In the genomic region with DNA sequence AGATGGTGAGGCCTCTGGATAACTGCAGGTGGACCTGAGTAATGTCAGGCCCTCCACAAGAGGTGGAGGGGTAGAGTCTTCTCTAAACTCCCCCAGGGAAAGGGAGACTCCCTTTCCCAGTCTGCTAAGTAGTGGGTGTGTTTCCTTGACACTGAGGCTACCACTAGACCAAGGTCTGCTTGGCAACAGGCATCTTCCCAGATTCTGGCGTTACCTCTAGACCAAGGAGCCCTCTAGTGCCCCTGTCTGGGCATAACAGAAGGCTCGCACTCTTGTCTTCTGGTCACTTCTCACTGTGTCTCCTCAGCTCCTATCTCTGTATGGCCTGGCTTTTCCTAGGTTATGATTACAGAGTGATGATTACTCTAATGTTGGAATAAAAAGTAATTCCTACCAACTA, we compare ENCODE assay signal across 14 cellular contexts. TPM values are rescaled to one million over a fixed set of nuclear protein-coding genes. Genes with fewer than 3 reads are reported as not detected.
A peak's percentile ranks its signal among the peaks of the same experiment; 100 is the strongest.
DNase-seq lines count a peak whose midpoint lies in the region; FAIRE-seq and TF ChIP-seq lines count a peak whose summit lies in the region.
"Not testable (repeated sequence)": the region's sequence is repeated elsewhere in the genome, so short reads cannot be mapped to it uniquely, and the experiment has no call there.
"Had no signal": no experiment of that assay in that cellular context is flagged by ENCODE, and none has a peak within 500 bp of the region (broad histone marks: within the 10 kb centered on the region; RNA-seq: fewer than 3 reads in every experiment).

No MANE protein-coding gene starts in this region.

- H3K79me2 ChIP-seq in OCI-LY7 (ENCODE audit: insufficient read depth, low read depth, low read length) = not testable (repeated sequence)

- POLR2A ChIA-PET in OCI-LY7 (lab: Charles Lee) = not testable (repeated sequence)

- FAIRE-seq in HTR-8/SVneo (lab: Jason Lieb, UNC) = not testable (repeated sequence)

- not testable (repeated sequence) for BruUV-seq in OCI-LY7 (replicated peaks; lab: Mats Ljungman, UMichigan)

- intact Hi-C loops in OCI-LY7 (cut with micrococcal nuclease; ENCODE audit: unreplicated experiment) = not testable (repeated sequence)

- H2AFZ ChIP-seq in OCI-LY7 (ENCODE audit: low read length) = not testable (repeated sequence)

- not testable (repeated sequence) for H3K9me3 ChIP-seq in OCI-LY7 (ENCODE audit: low read length)

- peak; percentile 2 for TF ChIP-seq CTCF in GM12865 (IDR thresholded peaks at IDR 0.05; ENCODE audit: insufficient read depth, low read depth, low read length, missing control alignments)
- 0 out of 2 replicates have a peak, but pooled peaks have one; percentile 15 for TF ChIP-seq CTCF in OCI-LY7 (conservative IDR thresholded peaks at IDR 0.05; ENCODE audit: low read length)
- TF ChIP-seq CTCF in epithelial cell of proximal tubule (conservative IDR thresholded peaks at IDR 0.05; ENCODE audit: low read depth, low read length) = peak; percentile 50

- H4K20me1 ChIP-seq in OCI-LY7 (ENCODE audit: insufficient read depth, low read length) = not testable (repeated sequence)

- not testable (repeated sequence) for H3K4me1 ChIP-seq in OCI-LY7 (ENCODE audit: insufficient read depth, low read length, poor library complexity, severe bottlenecking)

- H3K9me2 ChIP-seq in OCI-LY7 (ENCODE audit: insufficient read depth, low read length) = not testable (repeated sequence)

- CTCF ChIA-PET in OCI-LY7 (lab: Charles Lee; ENCODE audit: unreplicated experiment) = not testable (repeated sequence)

- not testable (repeated sequence) for H3K4me2 ChIP-seq in OCI-LY7 (ENCODE audit: low read length)

- H3K27ac ChIP-seq in OCI-LY7 (ENCODE audit: low read depth, low read length, poor library complexity, severe bottlenecking) = not testable (repeated sequence)

- DNase-seq in COLO668 (lab: John Stamatoyannopoulos, UW; ENCODE audit: unreplicated experiment) (peak; percentile 5), GM12865 (ENCODE audit: low read depth) (peak; percentile 1), HTR-8/SVneo (ENCODE audit: insufficient read length, low spot score) (peak; percentile 1), OCI-LY7 (ENCODE audit: low spot score) (peak; percentile 2), amniotic stem cell (lab: John Stamatoyannopoulos, UW) (peak; percentile 17), epithelial cell of proximal tubule (ENCODE audit: low read depth) (peak; percentile 6), iPS DF 19.7 (ENCODE audit: low read depth, low spot score) (peak; percentile 9)

- not testable (repeated sequence) for H3K4me3 ChIP-seq in GM12865 (ENCODE audit: low read depth, low read length); OCI-LY7 (ENCODE audit: low read depth, low read length, poor library complexity, severe bottlenecking); epithelial cell of proximal tubule (ENCODE audit: low read depth, low read length)

- H3K36me3 ChIP-seq in OCI-LY7 (ENCODE audit: insufficient read depth, low read length) = not testable (repeated sequence)

RNA-seq across cellular contexts. Expression of gene PSG11, which starts 5.4 kb away (rescaled TPM):
- total RNA-seq in OCI-LY7 (2014; rRNA removed; shearing (Covaris generic)) = not detected in 2 replicates
- total RNA-seq in OCI-LY7 (2022) (not detected in 2 replicates), epithelial cell of proximal tubule (not detected in 2 replicates)
- total RNA-seq: activated CD8-positive, alpha-beta memory T cell treated with anti-CD3 and anti-CD28 coated beads for 36 hours; cardiac septum; H9; left lobe of liver; pulmonary artery endothelial cell; spleen had no signal

RNA-seq across cellular contexts. Expression of gene PSG2, which starts 50.9 kb away (rescaled TPM):
- not detected in 2 replicates for total RNA-seq in OCI-LY7 (2014; rRNA removed; shearing (Covaris generic))
- total RNA-seq in OCI-LY7 (2022) (not detected in 2 replicates), epithelial cell of proximal tubule (not detected in 2 replicates)
- total RNA-seq: activated CD8-positive, alpha-beta memory T cell treated with anti-CD3 and anti-CD28 coated beads for 36 hours; activated naive CD4-positive, alpha-beta T cell treated with anti-CD3 and anti-CD28 coated beads, Interleukin-2, amount 50 U/mL, for 72 hours; cardiac septum; H9; left lobe of liver; pulmonary artery endothelial cell; spleen had no signal
